In genomic region chr14:33646692-33647260, GRCh38 we compare ENCODE assay signal across 15 cellular contexts.
DNase-seq lines count a peak whose midpoint lies in the region; TF ChIP-seq lines count a peak whose summit lies in the region.
"Had no signal": no experiment of that assay in that cellular context is flagged by ENCODE, and none has a peak within 500 bp of the region (broad histone marks: within the 10 kb centered on the region; RNA-seq: fewer than 3 reads in every experiment).

No MANE protein-coding gene starts in this region.

- H3K4me3 ChIP-seq in breast epithelium = no peak overlapping the region
- H3K4me3 ChIP-seq in adipocyte (ENCODE audit: low read length) = no peak overlapping the region
- H3K4me3 ChIP-seq in foreskin fibroblast (ENCODE audit: low read depth in 1 of 2, low read length in 2 of 2) = no peak overlapping the region
- H3K4me3 ChIP-seq in prostate gland = no peak overlapping the region
- H3K4me3 ChIP-seq: lower lobe of right lung had no signal

- H3K27ac ChIP-seq in breast epithelium (no peak overlapping the region), prostate gland (no peak overlapping the region)
- H3K27ac ChIP-seq: lower lobe of right lung had no signal

- CTCF ChIA-PET in MCF 10A (lab: Yijun Ruan, JAX) = interaction anchor here (0.6 to 1.9 kb wide), 2 partner anchors 9 to 36 kb away, joined by 3 to 8 read pairs; no protein-coding TSS in a partner anchor

- POLR2A ChIA-PET in MCF 10A (lab: Yijun Ruan, JAX) = interaction anchor here (0.6 to 1.1 kb wide), 2 partner anchors 8 to 43 kb away, joined by 3 to 4 read pairs; no protein-coding TSS in a partner anchor

- H3K27me3 Mint-ChIP-seq in MCF 10A (ENCODE audit: insufficient read depth, unreplicated experiment) (no peaks in the 10 kb centered on the region), chondrocyte (ENCODE audit: low read depth) (no peaks in the 10 kb centered on the region)

- TF ChIP-seq CTCF in MCF 10A (IDR thresholded peaks at IDR 0.05; ENCODE audit: unreplicated experiment) (no peak), breast epithelium (IDR thresholded peaks at IDR 0.05) (no peak), foreskin fibroblast (IDR thresholded peaks at IDR 0.05; ENCODE audit: low read depth, low read length) (no peak), prostate gland (IDR thresholded peaks at IDR 0.05) (no peak), chondrocyte (IDR thresholded peaks at IDR 0.05) (no peak)

- H3K36me3 Mint-ChIP-seq in MCF 10A (ENCODE audit: insufficient read depth, unreplicated experiment) (no peaks in the 10 kb centered on the region), chondrocyte (ENCODE audit: low read depth) (peaks cover 2% of the 10 kb centered on the region)

- WGBS in prostate gland = 95% methylated on average over 2 of the region's 2 CpGs

- no peaks in the 10 kb centered on the region for H3K9me3 Mint-ChIP-seq in MCF 10A (ENCODE audit: unreplicated experiment)
- H3K9me3 Mint-ChIP-seq in chondrocyte (ENCODE audit: low read depth) = no peaks in the 10 kb centered on the region

- intact Hi-C loops in MCF 10A (cut with micrococcal nuclease) = loop anchor here (5.0 kb wide), 1 partner anchor 89 kb away; no protein-coding TSS in a partner anchor
- intact Hi-C loops in breast epithelium (cut with DNase I; ENCODE audit: low total_unique reads) = no loop called here
- intact Hi-C loops in prostate gland (cut with DNase I) = no loop called here

- H3K27ac Mint-ChIP-seq in MCF 10A (ENCODE audit: low read depth, unreplicated experiment) (peak overlapping the region; percentile 82), chondrocyte (ENCODE audit: unreplicated experiment) (no peak overlapping the region)

- DNase-seq in MCF 10A (ENCODE audit: unreplicated experiment) (peak; percentile 54), breast epithelium (ENCODE audit: low spot score in 2 of 2) (no peak), adipocyte (ENCODE audit: low read depth) (peak; percentile 17), foreskin fibroblast (peak; percentile 32 to 61), activated T-cell treated with anti-CD3 and anti-CD28 coated beads for 4 hours (no peak), prostate gland (ENCODE audit: low spot score) (no peak), chondrocyte (ENCODE audit: low spot score) (no peak)
- DNase-seq in activated CD4-positive, alpha-beta T cell treated with anti-CD3 and anti-CD28 coated beads, Interleukin-2, amount 50 U/mL, for 1 hour = no peak
- DNase-seq: activated CD4-positive, CD25-positive, alpha-beta regulatory T cell; amygdala; Caco-2; effector CD4-positive, alpha-beta T cell; hippocampal formation; lower lobe of right lung; NCI-H2081 treated with DMSO at 0.1 percent for 48 hours had no signal

- TF ChIP-seq POLR2A in breast epithelium (IDR thresholded peaks at IDR 0.05) (no peak), prostate gland (IDR thresholded peaks at IDR 0.05) (no peak)

- no peaks in the 10 kb centered on the region for H3K27me3 ChIP-seq in breast epithelium
- peaks cover 7% of the 10 kb centered on the region for H3K27me3 ChIP-seq in adipocyte (replicated peaks; ENCODE audit: control insufficient read depth, insufficient read depth, low read length)
- H3K27me3 ChIP-seq in prostate gland (replicated peaks; ENCODE audit: insufficient read depth) = no peaks in the 10 kb centered on the region

- no TSS peak for BruUV-seq in MCF 10A (replicated peaks; lab: Mats Ljungman, UMichigan)

- no peak overlapping the region for H3K9ac ChIP-seq in adipocyte (ENCODE audit: low read length)

- no peak overlapping the region for H3K4me3 Mint-ChIP-seq in MCF 10A (ENCODE audit: unreplicated experiment)
- no peak overlapping the region for H3K4me3 Mint-ChIP-seq in chondrocyte (ENCODE audit: unreplicated experiment)

- no peaks in the 10 kb centered on the region for H3K4me1 ChIP-seq in breast epithelium
- H3K4me1 ChIP-seq in adipocyte (ENCODE audit: control insufficient read depth, insufficient read depth, low read length) = peaks cover 25% of the 10 kb centered on the region
- no peaks in the 10 kb centered on the region for H3K4me1 ChIP-seq in prostate gland (replicated peaks)
- H3K4me1 ChIP-seq: Caco-2, lower lobe of right lung had no signal

- H3K4me1 Mint-ChIP-seq in MCF 10A (ENCODE audit: insufficient read depth, unreplicated experiment) (peaks cover 27% of the 10 kb centered on the region), chondrocyte (ENCODE audit: low read depth) (peaks cover 13% of the 10 kb centered on the region)

- H3K36me3 ChIP-seq in breast epithelium (no peaks in the 10 kb centered on the region), adipocyte (ENCODE audit: control insufficient read depth, insufficient read depth, low read length, severe bottlenecking) (no peaks in the 10 kb centered on the region), prostate gland (no peaks in the 10 kb centered on the region)
- H3K36me3 ChIP-seq: lower lobe of right lung had no signal

- H3K9me3 ChIP-seq in breast epithelium (no peaks in the 10 kb centered on the region), adipocyte (ENCODE audit: control insufficient read depth, low read length) (no peaks in the 10 kb centered on the region), prostate gland (no peaks in the 10 kb centered on the region)
- H3K9me3 ChIP-seq: Caco-2, lower lobe of right lung had no signal

Comparison
In these comparisons a context has a peak if more than half of its experiments do, and no peak if none do; other contexts are left out.
1. DNase-seq: peak in MCF 10A (single experiment), adipocyte (single experiment) and foreskin fibroblast (2 of 2); none in breast epithelium (0 of 2), activated T-cell treated with anti-CD3 and anti-CD28 coated beads for 4 hours (single experiment), activated CD4-positive, alpha-beta T cell treated with anti-CD3 and anti-CD28 coated beads, Interleukin-2, amount 50 U/mL, for 1 hour (single experiment), prostate gland (single experiment) and chondrocyte (single experiment).